ENCODE assay signal across 1 cellular context in genomic region chr21:16181024-16181423, GRCh38.
TF ChIP-seq lines count a peak whose summit lies in the region.

No MANE protein-coding gene starts in this region.

TF ChIP-seq in H1, 55 proteins besides CTCF, POLR2A, EP300 and RAD21 (continued from another document):
- TF ChIP-seq TAF7 (optimal IDR thresholded peaks at IDR 0.05; ENCODE audit: borderline replicate concordance, low read depth, low read length): no peak
- TF ChIP-seq POU5F1 (IDR thresholded peaks at IDR 0.05; ENCODE audit: low read depth, low read length): no peak
- TF ChIP-seq SIX5 (IDR thresholded peaks at IDR 0.05; ENCODE audit: low read depth, low read length): no peak
- TF ChIP-seq SAP30 (IDR thresholded peaks at IDR 0.05; ENCODE audit: insufficient read depth, insufficient replicate concordance, low read length): no peak
